2 cellular contexts compared by ENCODE assay signal in the genomic region with DNA sequence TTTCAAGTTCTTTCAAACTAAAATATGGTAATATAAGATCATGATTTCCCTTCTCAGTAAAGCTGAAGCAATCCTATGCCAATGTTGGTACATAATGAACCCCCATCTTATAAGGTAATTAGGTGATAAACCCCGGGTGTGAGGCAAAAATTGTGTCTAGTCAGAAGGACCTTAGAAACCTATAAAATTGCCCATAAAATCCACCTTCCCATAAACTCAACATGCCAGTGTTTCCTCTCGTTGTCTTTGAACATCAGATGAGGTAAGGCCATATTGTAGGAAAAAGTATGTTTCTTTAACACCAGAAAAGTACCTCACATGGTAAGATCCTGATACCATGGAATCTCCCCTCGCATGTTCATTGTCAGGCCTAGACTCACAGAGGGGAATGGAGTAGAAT.
TF ChIP-seq lines count a peak whose summit lies in the region.

No MANE protein-coding gene starts in this region.

TF ChIP-seq in GM23338, 12 proteins besides CTCF, POLR2A, EP300 and RAD21 (continues in another document):
- TF ChIP-seq POLR2AphosphoS5 (IDR thresholded peaks at IDR 0.05; ENCODE audit: low read depth) (no peak), EZH2phosphoT487 (IDR thresholded peaks at IDR 0.05; ENCODE audit: unreplicated experiment) (no peak), NANOG (IDR thresholded peaks at IDR 0.05; ENCODE audit: borderline replicate concordance) (no peak), CREB1 (CRISPR knock-in tag; IDR thresholded peaks at IDR 0.05; ENCODE audit: low read depth) (no peak), ZNF331 (CRISPR knock-in tag; IDR thresholded peaks at IDR 0.05; ENCODE audit: low read depth) (no peak), ZNF114 (CRISPR knock-in tag; IDR thresholded peaks at IDR 0.05) (no peak), ETS1 (IDR thresholded peaks at IDR 0.05) (no peak), STAT1 (IDR thresholded peaks at IDR 0.05; ENCODE audit: unreplicated experiment) (no peak)
- TF ChIP-seq, protein P1, sequence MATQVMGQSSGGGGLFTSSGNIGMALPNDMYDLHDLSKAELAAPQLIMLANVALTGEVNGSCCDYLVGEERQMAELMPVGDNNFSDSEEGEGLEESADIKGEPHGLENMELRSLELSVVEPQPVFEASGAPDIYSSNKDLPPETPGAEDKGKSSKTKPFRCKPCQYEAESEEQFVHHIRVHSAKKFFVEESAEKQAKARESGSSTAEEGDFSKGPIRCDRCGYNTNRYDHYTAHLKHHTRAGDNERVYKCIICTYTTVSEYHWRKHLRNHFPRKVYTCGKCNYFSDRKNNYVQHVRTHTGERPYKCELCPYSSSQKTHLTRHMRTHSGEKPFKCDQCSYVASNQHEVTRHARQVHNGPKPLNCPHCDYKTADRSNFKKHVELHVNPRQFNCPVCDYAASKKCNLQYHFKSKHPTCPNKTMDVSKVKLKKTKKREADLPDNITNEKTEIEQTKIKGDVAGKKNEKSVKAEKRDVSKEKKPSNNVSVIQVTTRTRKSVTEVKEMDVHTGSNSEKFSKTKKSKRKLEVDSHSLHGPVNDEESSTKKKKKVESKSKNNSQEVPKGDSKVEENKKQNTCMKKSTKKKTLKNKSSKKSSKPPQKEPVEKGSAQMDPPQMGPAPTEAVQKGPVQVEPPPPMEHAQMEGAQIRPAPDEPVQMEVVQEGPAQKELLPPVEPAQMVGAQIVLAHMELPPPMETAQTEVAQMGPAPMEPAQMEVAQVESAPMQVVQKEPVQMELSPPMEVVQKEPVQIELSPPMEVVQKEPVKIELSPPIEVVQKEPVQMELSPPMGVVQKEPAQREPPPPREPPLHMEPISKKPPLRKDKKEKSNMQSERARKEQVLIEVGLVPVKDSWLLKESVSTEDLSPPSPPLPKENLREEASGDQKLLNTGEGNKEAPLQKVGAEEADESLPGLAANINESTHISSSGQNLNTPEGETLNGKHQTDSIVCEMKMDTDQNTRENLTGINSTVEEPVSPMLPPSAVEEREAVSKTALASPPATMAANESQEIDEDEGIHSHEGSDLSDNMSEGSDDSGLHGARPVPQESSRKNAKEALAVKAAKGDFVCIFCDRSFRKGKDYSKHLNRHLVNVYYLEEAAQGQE (IDR thresholded peaks at IDR 0.05; ENCODE audit: unreplicated experiment) = no peak
- TF ChIP-seq, protein P2, sequence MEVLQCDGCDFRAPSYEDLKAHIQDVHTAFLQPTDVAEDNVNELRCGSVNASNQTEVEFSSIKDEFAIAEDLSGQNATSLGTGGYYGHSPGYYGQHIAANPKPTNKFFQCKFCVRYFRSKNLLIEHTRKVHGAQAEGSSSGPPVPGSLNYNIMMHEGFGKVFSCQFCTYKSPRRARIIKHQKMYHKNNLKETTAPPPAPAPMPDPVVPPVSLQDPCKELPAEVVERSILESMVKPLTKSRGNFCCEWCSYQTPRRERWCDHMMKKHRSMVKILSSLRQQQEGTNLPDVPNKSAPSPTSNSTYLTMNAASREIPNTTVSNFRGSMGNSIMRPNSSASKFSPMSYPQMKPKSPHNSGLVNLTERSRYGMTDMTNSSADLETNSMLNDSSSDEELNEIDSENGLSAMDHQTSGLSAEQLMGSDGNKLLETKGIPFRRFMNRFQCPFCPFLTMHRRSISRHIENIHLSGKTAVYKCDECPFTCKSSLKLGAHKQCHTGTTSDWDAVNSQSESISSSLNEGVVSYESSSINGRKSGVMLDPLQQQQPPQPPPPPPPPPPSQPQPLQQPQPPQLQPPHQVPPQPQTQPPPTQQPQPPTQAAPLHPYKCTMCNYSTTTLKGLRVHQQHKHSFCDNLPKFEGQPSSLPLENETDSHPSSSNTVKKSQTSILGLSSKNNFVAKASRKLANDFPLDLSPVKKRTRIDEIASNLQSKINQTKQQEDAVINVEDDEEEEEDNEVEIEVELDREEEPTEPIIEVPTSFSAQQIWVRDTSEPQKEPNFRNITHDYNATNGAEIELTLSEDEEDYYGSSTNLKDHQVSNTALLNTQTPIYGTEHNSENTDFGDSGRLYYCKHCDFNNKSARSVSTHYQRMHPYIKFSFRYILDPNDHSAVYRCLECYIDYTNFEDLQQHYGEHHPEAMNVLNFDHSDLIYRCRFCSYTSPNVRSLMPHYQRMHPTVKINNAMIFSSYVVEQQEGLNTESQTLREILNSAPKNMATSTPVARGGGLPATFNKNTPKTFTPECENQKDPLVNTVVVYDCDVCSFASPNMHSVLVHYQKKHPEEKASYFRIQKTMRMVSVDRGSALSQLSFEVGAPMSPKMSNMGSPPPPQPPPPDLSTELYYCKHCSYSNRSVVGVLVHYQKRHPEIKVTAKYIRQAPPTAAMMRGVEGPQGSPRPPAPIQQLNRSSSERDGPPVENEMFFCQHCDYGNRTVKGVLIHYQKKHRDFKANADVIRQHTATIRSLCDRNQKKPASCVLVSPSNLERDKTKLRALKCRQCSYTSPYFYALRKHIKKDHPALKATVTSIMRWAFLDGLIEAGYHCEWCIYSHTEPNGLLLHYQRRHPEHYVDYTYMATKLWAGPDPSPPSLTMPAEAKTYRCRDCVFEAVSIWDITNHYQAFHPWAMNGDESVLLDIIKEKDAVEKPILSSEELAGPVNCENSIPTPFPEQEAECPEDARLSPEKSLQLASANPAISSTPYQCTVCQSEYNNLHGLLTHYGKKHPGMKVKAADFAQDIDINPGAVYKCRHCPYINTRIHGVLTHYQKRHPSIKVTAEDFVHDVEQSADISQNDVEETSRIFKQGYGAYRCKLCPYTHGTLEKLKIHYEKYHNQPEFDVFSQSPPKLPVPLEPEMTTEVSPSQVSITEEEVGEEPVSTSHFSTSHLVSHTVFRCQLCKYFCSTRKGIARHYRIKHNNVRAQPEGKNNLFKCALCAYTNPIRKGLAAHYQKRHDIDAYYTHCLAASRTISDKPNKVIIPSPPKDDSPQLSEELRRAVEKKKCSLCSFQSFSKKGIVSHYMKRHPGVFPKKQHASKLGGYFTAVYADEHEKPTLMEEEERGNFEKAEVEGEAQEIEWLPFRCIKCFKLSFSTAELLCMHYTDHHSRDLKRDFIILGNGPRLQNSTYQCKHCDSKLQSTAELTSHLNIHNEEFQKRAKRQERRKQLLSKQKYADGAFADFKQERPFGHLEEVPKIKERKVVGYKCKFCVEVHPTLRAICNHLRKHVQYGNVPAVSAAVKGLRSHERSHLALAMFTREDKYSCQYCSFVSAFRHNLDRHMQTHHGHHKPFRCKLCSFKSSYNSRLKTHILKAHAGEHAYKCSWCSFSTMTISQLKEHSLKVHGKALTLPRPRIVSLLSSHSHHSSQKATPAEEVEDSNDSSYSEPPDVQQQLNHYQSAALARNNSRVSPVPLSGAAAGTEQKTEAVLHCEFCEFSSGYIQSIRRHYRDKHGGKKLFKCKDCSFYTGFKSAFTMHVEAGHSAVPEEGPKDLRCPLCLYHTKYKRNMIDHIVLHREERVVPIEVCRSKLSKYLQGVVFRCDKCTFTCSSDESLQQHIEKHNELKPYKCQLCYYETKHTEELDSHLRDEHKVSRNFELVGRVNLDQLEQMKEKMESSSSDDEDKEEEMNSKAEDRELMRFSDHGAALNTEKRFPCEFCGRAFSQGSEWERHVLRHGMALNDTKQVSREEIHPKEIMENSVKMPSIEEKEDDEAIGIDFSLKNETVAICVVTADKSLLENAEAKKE (CRISPR knock-in tag; IDR thresholded peaks at IDR 0.05) = no peak

TF ChIP-seq in H1, 55 proteins besides CTCF, POLR2A, EP300 and RAD21 (continued from another document):
- TF ChIP-seq HDAC6 (IDR thresholded peaks at IDR 0.05; ENCODE audit: low read depth, low read length) (no peak), GABPA (IDR thresholded peaks at IDR 0.05; ENCODE audit: borderline replicate concordance, insufficient read depth, low read length) (no peak), EGR1 (IDR thresholded peaks at IDR 0.05; ENCODE audit: borderline replicate concordance, low read depth, low read length) (no peak), CEBPB (IDR thresholded peaks at IDR 0.05; ENCODE audit: low read depth, low read length) (no peak), MAFK (IDR thresholded peaks at IDR 0.05; ENCODE audit: low read depth, low read length) (no peak), SIX5 (IDR thresholded peaks at IDR 0.05; ENCODE audit: low read depth, low read length) (no peak), BACH1 (IDR thresholded peaks at IDR 0.05; ENCODE audit: low read length) (no peak), KDM4A (IDR thresholded peaks at IDR 0.05; ENCODE audit: low read depth, low read length, severe bottlenecking) (no peak), CHD1 (IDR thresholded peaks at IDR 0.05; ENCODE audit: low read depth, low read length) (no peak), YY1 (IDR thresholded peaks at IDR 0.05; ENCODE audit: low read depth, low read length) (no peak), HDAC2 (IDR thresholded peaks at IDR 0.05; ENCODE audit: borderline replicate concordance in 1 of 2, low read depth in 2 of 2, low read length in 2 of 2) (no peak), CBX5 (IDR thresholded peaks at IDR 0.05; ENCODE audit: low read depth, low read length) (no peak)
TF ChIP-seq in H1: peak in this region for 0.
